Comparison of ENCODE assay signal across 8 cellular contexts in genomic region chr2:203238711-203239526, GRCh38. TPM values are rescaled to one million over a fixed set of nuclear protein-coding genes. Genes with fewer than 3 reads are reported as not detected.
DNase-seq lines count a peak whose midpoint lies in the region; ATAC-seq and TF ChIP-seq lines count a peak whose summit lies in the region.

CYP20A1 (plus strand) TSS chr2:203239018; CDS start chr2:203239063, 45 bp downstream.

- peak; percentile 95 for DNase-seq in Caki2 (ENCODE audit: low read depth)
- peak; percentile 18 to 98 (median 93) for DNase-seq in HUDEP-2 (lab: John Stamatoyannopoulos, UW; ENCODE audit: unreplicated experiment in 76 of 76)
- DNase-seq in NOMO-1 treated with dmso at 0.1 percent for 144 hours (lab: John Stamatoyannopoulos, UW; ENCODE audit: unreplicated experiment) = peak; percentile 97
- peak; percentile 97 for DNase-seq in activated CD8-positive, alpha-beta memory T cell treated with anti-CD3 and anti-CD28 coated beads, Interleukin-2, amount 10 ng/mL, durations not matched to agents 7 days and 5 days
- peak; percentile 98 for DNase-seq in endodermal cell
- DNase-seq in stimulated activated CD8-positive, alpha-beta memory T cell treated with anti-CD3 and anti-CD28 coated beads, Interleukin-15, amount 100 ng/mL, for 4 hours (ENCODE audit: low read depth in 2 of 2) = peak; percentile 91 to 94

- peak within 1 kb of the TSS; percentile 92 for H3K27ac ChIP-seq in endodermal cell (ENCODE audit: low read depth, low read length)
- H3K27ac ChIP-seq in mesodermal cell (ENCODE audit: low read depth, low read length, severe bottlenecking) = peak within 1 kb of the TSS; percentile 98

- TF ChIP-seq CTCF in endodermal cell (conservative IDR thresholded peaks at IDR 0.05) = peak; percentile 52

- H3K4me3 Mint-ChIP-seq in activated CD8-positive, alpha-beta memory T cell treated with anti-CD3 and anti-CD28 coated beads, Interleukin-2, amount 10 ng/mL, durations not matched to agents 7 days and 5 days = peak within 1 kb of the TSS; percentile 93
- H3K4me3 Mint-ChIP-seq in endodermal cell = peak within 1 kb of the TSS; percentile 81

- H3K27me3 ChIP-seq in endodermal cell (ENCODE audit: control insufficient read depth, insufficient read depth, low read length, poor library complexity, severe bottlenecking) = no peaks in the 10 kb centered on the region

- peaks cover 31% of the 10 kb centered on the region for H3K4me1 Mint-ChIP-seq in activated CD8-positive, alpha-beta memory T cell treated with anti-CD3 and anti-CD28 coated beads, Interleukin-2, amount 10 ng/mL, durations not matched to agents 7 days and 5 days
- peaks cover 4% of the 10 kb centered on the region for H3K4me1 Mint-ChIP-seq in endodermal cell

- in situ Hi-C loops in Caki2 (cut with HindIII; ENCODE audit: low pct_unique_long_range_greater_than_20kb, low sequenced_read_pairs) = no loop called here

- peaks cover 18% of the 10 kb centered on the region for H3K36me3 ChIP-seq in endodermal cell (ENCODE audit: control insufficient read depth, insufficient read depth, low read length)
- H3K36me3 ChIP-seq in mesodermal cell (ENCODE audit: control insufficient read depth, insufficient read depth, low read length) = peaks cover 24% of the 10 kb centered on the region

- H3K4me3 ChIP-seq in endodermal cell (ENCODE audit: low read length) (peak within 1 kb of the TSS; percentile 95), mesodermal cell (ENCODE audit: extremely low read depth, insufficient read depth, low read length, poor library complexity, severe bottlenecking) (peak within 1 kb of the TSS; percentile 83)

- no peaks in the 10 kb centered on the region for H3K9me3 Mint-ChIP-seq in activated CD8-positive, alpha-beta memory T cell treated with anti-CD3 and anti-CD28 coated beads, Interleukin-2, amount 10 ng/mL, durations not matched to agents 7 days and 5 days (ENCODE audit: low read depth)
- H3K9me3 Mint-ChIP-seq in endodermal cell = no peaks in the 10 kb centered on the region

- WGBS in endodermal cell (ENCODE audit: insufficient coverage in 1 of 2, insufficient read length in 1 of 2), 2 experiments = 0% methylated on average over 50 to 80 of the region's 80 CpGs
- WGBS in mesodermal cell (ENCODE audit: insufficient coverage in 2 of 2), 2 experiments = 0 to 1% methylated on average over 73 to 75 of the region's 80 CpGs

- peaks cover 5% of the 10 kb centered on the region for H3K4me1 ChIP-seq in endodermal cell (ENCODE audit: control insufficient read depth, insufficient read depth, low read length)
- no peaks in the 10 kb centered on the region for H3K4me1 ChIP-seq in mesodermal cell (ENCODE audit: control insufficient read depth, insufficient read depth, low read length, poor library complexity, severe bottlenecking)

- peak within 1 kb of the TSS; percentile 91 for H3K9ac ChIP-seq in endodermal cell (ENCODE audit: extremely low read depth, low read length, poor library complexity, severe bottlenecking)

- H3K27ac Mint-ChIP-seq in activated CD8-positive, alpha-beta memory T cell treated with anti-CD3 and anti-CD28 coated beads, Interleukin-2, amount 10 ng/mL, durations not matched to agents 7 days and 5 days = peak within 1 kb of the TSS; percentile 100
- peak within 1 kb of the TSS; percentile 96 for H3K27ac Mint-ChIP-seq in endodermal cell

- no peaks in the 10 kb centered on the region for H3K27me3 Mint-ChIP-seq in activated CD8-positive, alpha-beta memory T cell treated with anti-CD3 and anti-CD28 coated beads, Interleukin-2, amount 10 ng/mL, durations not matched to agents 7 days and 5 days
- H3K27me3 Mint-ChIP-seq in endodermal cell (ENCODE audit: insufficient read depth) = no peaks in the 10 kb centered on the region

- peak; percentile 85 for ATAC-seq in GM21381 (IDR thresholded peaks at IDR 0.05; ENCODE audit: unreplicated experiment)
- ATAC-seq in activated CD8-positive, alpha-beta memory T cell treated with anti-CD3 and anti-CD28 coated beads, Interleukin-2, amount 10 ng/mL, durations not matched to agents 7 days and 5 days = peak; percentile 88

- H3K9me3 ChIP-seq in endodermal cell (ENCODE audit: control insufficient read depth, low read length) (peaks cover 5% of the 10 kb centered on the region), mesodermal cell (ENCODE audit: control insufficient read depth, low read length) (no peaks in the 10 kb centered on the region)

- peaks cover 27% of the 10 kb centered on the region for H3K36me3 Mint-ChIP-seq in activated CD8-positive, alpha-beta memory T cell treated with anti-CD3 and anti-CD28 coated beads, Interleukin-2, amount 10 ng/mL, durations not matched to agents 7 days and 5 days
- H3K36me3 Mint-ChIP-seq in endodermal cell (ENCODE audit: low read depth) = peaks cover 25% of the 10 kb centered on the region

- CTCF ChIA-PET in activated CD8-positive, alpha-beta memory T cell treated with anti-CD3 and anti-CD28 coated beads, Interleukin-2, amount 10 ng/mL, durations not matched to agents 7 days and 5 days (lab: Charles Lee) = interaction anchor here (0.9 to 1.7 kb wide), 10 partner anchors 10 to 671 kb away, joined by 3 to 6 read pairs (median 3); partner anchors contain the start of gene WDR12

RNA-seq across cellular contexts. Expression of gene CYP20A1, which starts in this region (rescaled TPM):
- 14.2 and 16.4 TPM in 2 replicates for total RNA-seq in Caki2 (2014; rRNA removed; shearing (Covaris generic); ENCODE audit: low replicate concordance)
- 10 to 100 TPM; 14.3 to 16.9 TPM for total RNA-seq in activated CD8-positive, alpha-beta memory T cell treated with anti-CD3 and anti-CD28 coated beads, Interleukin-2, amount 10 ng/mL, durations not matched to agents 7 days and 5 days
- total RNA-seq in endodermal cell = 10 to 100 TPM; 22.9 to 27.8 TPM
- 13.0 TPM for polyA plus RNA-seq in endodermal cell (2013, experiment 1 of 2)
- 13.1 TPM for polyA plus RNA-seq in endodermal cell (2013, experiment 2 of 2)
- polyA plus RNA-seq in mesodermal cell (2013, experiment 1 of 2) = 9.7 TPM
- polyA plus RNA-seq in mesodermal cell (2013, experiment 2 of 2) = 11.0 TPM

Comparison
In these comparisons a context has a peak if more than half of its experiments do, and no peak if none do; other contexts are left out.
1. Peak in every context shown above with its lines: DNase-seq, ATAC-seq, H3K4me3 ChIP-seq and H3K27ac ChIP-seq.